19 cellular contexts compared by ENCODE assay signal in genomic region chr4:182827981-182828677, GRCh38.
DNase-seq lines count a peak whose midpoint lies in the region; FAIRE-seq and TF ChIP-seq lines count a peak whose summit lies in the region.
"Had no signal": no experiment of that assay in that cellular context is flagged by ENCODE, and none has a peak within 500 bp of the region (broad histone marks: within the 10 kb centered on the region; RNA-seq: fewer than 3 reads in every experiment).

No MANE protein-coding gene starts in this region.

- H3K36me3 Mint-ChIP-seq in neural progenitor cell, result no peaks in the 10 kb centered on the region
- H3K36me3 Mint-ChIP-seq: CD8-positive, alpha-beta T cell had no signal

- no peak overlapping the region for H2AK5ac ChIP-seq in H1 (ENCODE audit: low read depth, low read length)

- H4K20me1 ChIP-seq in H1 (replicated peaks in 1 of 2; ENCODE audit: control insufficient read depth in 1 of 2, insufficient read depth in 2 of 2, low read length in 2 of 2) (no peaks in the 10 kb centered on the region), neural progenitor cell (ENCODE audit: low read depth) (no peaks in the 10 kb centered on the region), PC-9 (ENCODE audit: insufficient read depth) (no peaks in the 10 kb centered on the region)

- H3K56ac ChIP-seq in H1 (replicated peaks; ENCODE audit: insufficient read length, low read depth, low read length), result no peak overlapping the region

- peaks cover 16% of the 10 kb centered on the region for H3F3A ChIP-seq in neural progenitor cell (ENCODE audit: low read depth)
- no peaks in the 10 kb centered on the region for H3F3A ChIP-seq in PC-9 (ENCODE audit: insufficient read depth, low read depth)

- H3K23ac ChIP-seq in H1 (ENCODE audit: insufficient read length), result no peak overlapping the region

- peak overlapping the region; percentile 64; the same call in 1 of the 2 replicates for H4K8ac ChIP-seq in H1 (ENCODE audit: extremely low read depth, insufficient read depth, low read length)

- H3K4ac ChIP-seq in H1 (replicated peaks; ENCODE audit: insufficient read length, low read depth, low read length), result no peak overlapping the region

- H3K79me2 ChIP-seq in H1 (ENCODE audit: control insufficient read depth in 1 of 2, insufficient read depth in 2 of 2, low read length in 2 of 2) (no peaks in the 10 kb centered on the region), neural progenitor cell (ENCODE audit: low read depth) (no peaks in the 10 kb centered on the region), PC-9 (ENCODE audit: low read depth) (no peaks in the 10 kb centered on the region)

- intact Hi-C loops in PC-9 (cut with micrococcal nuclease; ENCODE audit: unreplicated experiment), result no loop called here

- CTCF ChIA-PET in H1 (lab: Charles Lee; ENCODE audit: partially characterized antibody) (interaction anchor here (1.0 to 2.4 kb wide), 5 partner anchors 8 to 97 kb away, joined by 3 to 13 read pairs (median 4); no protein-coding TSS in a partner anchor), PC-9 (lab: Charles Lee) (no interaction called here)

- peaks cover 44% of the 10 kb centered on the region for H3K4me1 Mint-ChIP-seq in neural progenitor cell

- H3K23me2 ChIP-seq in H1 (ENCODE audit: low read depth, low read length), result no peaks in the 10 kb centered on the region

- H3K4me3 Mint-ChIP-seq in neural progenitor cell, result no peak overlapping the region
- H3K4me3 Mint-ChIP-seq: CD8-positive, alpha-beta T cell had no signal

- no peak overlapping the region for H4K91ac ChIP-seq in H1 (replicated peaks; ENCODE audit: insufficient read length, low read length)

- H2BK120ac ChIP-seq in H1 (replicated peaks; ENCODE audit: low read depth, low read length), result no peak overlapping the region

- TF ChIP-seq POLR2A in H1 (IDR thresholded peaks at IDR 0.05; ENCODE audit: control extremely low read depth in 1 of 2, low read depth in 2 of 2, low read length in 2 of 2), result no peak

- H2AFZ ChIP-seq in H1 (ENCODE audit: low read length) (no peak overlapping the region), neural progenitor cell (replicated peaks) (peak overlapping the region; percentile 10), PC-9 (no peak overlapping the region)
- H2AFZ ChIP-seq: GM23248 had no signal

- H3K9ac ChIP-seq in H1 (replicated peaks in 1 of 4; ENCODE audit: extremely low read depth in 1 of 4, low read depth in 3 of 4, low read length in 3 of 4) (no peak overlapping the region), neural progenitor cell (no peak overlapping the region)
- H3K9ac ChIP-seq: GM23248 had no signal

- H3K27me3 Mint-ChIP-seq in neural progenitor cell (ENCODE audit: insufficient read depth, low read depth), result peaks cover 8% of the 10 kb centered on the region

- H3K27ac ChIP-seq in H1 (ENCODE audit: low read depth, low read length) (no peak overlapping the region), neural progenitor cell (no peak overlapping the region), coronary artery (no peak overlapping the region), PC-9 (no peak overlapping the region)
- H3K27ac ChIP-seq: 22Rv1, GM23248, Peyer's patch, SK-N-MC had no signal

- H3K36me3 ChIP-seq in H1 (ENCODE audit: control insufficient read depth in 2 of 4, insufficient read depth in 4 of 4, low read length in 3 of 4) (no peaks in the 10 kb centered on the region), neural progenitor cell (no peaks in the 10 kb centered on the region), PC-9 (ENCODE audit: low read depth) (no peaks in the 10 kb centered on the region)
- H3K36me3 ChIP-seq: BE2C, Peyer's patch had no signal

- no peak overlapping the region for H3K14ac ChIP-seq in H1 (ENCODE audit: insufficient read length)

- no peak overlapping the region for H4K5ac ChIP-seq in H1 (ENCODE audit: insufficient read length, low read depth, low read length)

- H3K4me2 ChIP-seq in H1 (ENCODE audit: insufficient read depth in 1 of 2, low read depth in 2 of 2, low read length in 2 of 2) (no peak overlapping the region), neural progenitor cell (peak overlapping the region; percentile 24), PC-9 (no peak overlapping the region)

- DNase-seq in DMS79 (lab: John Stamatoyannopoulos, UW) (peak; percentile 11), DMS79 treated with DMSO at 0.1 percent for 48 hours (lab: John Stamatoyannopoulos, UW) (no peak), NCI-H1092 treated with DMSO at 0.1 percent for 48 hours (lab: John Stamatoyannopoulos, UW) (peak; percentile 31), H1 (ENCODE audit: low read depth in 1 of 2, low spot score in 2 of 2) (no peak), neural progenitor cell (ENCODE audit: low spot score) (peak; percentile 70), coronary artery (ENCODE audit: low spot score) (no peak), PC-9 (no peak)
- DNase-seq in NK-92 treated with Interleukin-12 subunit alpha and Interleukin-12 subunit beta, amount 100 ng/mL, for 24 hours (lab: John Stamatoyannopoulos, UW), result no peak
- DNase-seq: BE2C; CD8-positive, alpha-beta T cell; GF-D8; GM23248; NCI-H187 treated with DMSO at 0.1 percent for 48 hours; NCI-H774; Peyer's patch; Right ventricle myocardium superior had no signal

- H3K27ac Mint-ChIP-seq in neural progenitor cell, result peak overlapping the region; percentile 86
- H3K27ac Mint-ChIP-seq: CD8-positive, alpha-beta T cell had no signal

- H2BK5ac ChIP-seq in H1 (ENCODE audit: low read depth, low read length), result no peak overlapping the region

- POLR2A ChIA-PET in H1 (lab: Charles Lee; ENCODE audit: partially characterized antibody), result no interaction called here
- POLR2A ChIA-PET in PC-9 (lab: Charles Lee; ENCODE audit: unreplicated experiment), result no interaction called here

- 83% methylated on average over 19 of the region's 19 CpGs; no CpG with 5 or more reads in 1 of the 2 experiments for WGBS in H1 (ENCODE audit: extremely low coverage in 1 of 2, insufficient coverage in 1 of 2, insufficient read length in 1 of 2, insufficient replicate concordance in 2 of 2, low coverage in 1 of 2, low lambda C conversion rate in 2 of 2, missing lambda C conversion rate in 1 of 2), 2 experiments

- TF ChIP-seq RAD21 in H1 (IDR thresholded peaks at IDR 0.05 in 1 of 2, conservative IDR thresholded peaks at IDR 0.05 in 1 of 2; ENCODE audit: low read depth in 2 of 2, low read length in 2 of 2), result no peak

- H3K9me3 Mint-ChIP-seq in neural progenitor cell, result peaks cover 4% of the 10 kb centered on the region
- H3K9me3 Mint-ChIP-seq: CD8-positive, alpha-beta T cell had no signal

- H2BK15ac ChIP-seq in H1 (ENCODE audit: low read length), result no peak overlapping the region

- no peaks in the 10 kb centered on the region for H3K79me1 ChIP-seq in H1 (ENCODE audit: low read depth, low read length)

- TF ChIP-seq EP300 in H1 (IDR thresholded peaks at IDR 0.05; ENCODE audit: borderline replicate concordance in 1 of 2, low read depth in 2 of 2, low read length in 2 of 2), result no peak

- no peak overlapping the region; the same call in 1 of the 2 replicates for H3K18ac ChIP-seq in H1 (ENCODE audit: extremely low read depth, low read length)

- H3K9me3 ChIP-seq in H1 (ENCODE audit: insufficient read depth in 2 of 2, low read depth in 1 of 2, low read length in 1 of 2), result peaks cover 0 to 6% of the 10 kb centered on the region in 2 experiments; a peak in 2 of 4 replicates
- no peaks in the 10 kb centered on the region for H3K9me3 ChIP-seq in neural progenitor cell (ENCODE audit: low read depth)
- H3K9me3 ChIP-seq in PC-9 (ENCODE audit: insufficient read depth, low read depth), result no peaks in the 10 kb centered on the region
- H3K9me3 ChIP-seq: BE2C, Peyer's patch had no signal

- FAIRE-seq in H1 (lab: Jason Lieb, UNC), result no peak
- FAIRE-seq: K562 had no signal

- H3K9me2 ChIP-seq in PC-9 (ENCODE audit: insufficient read depth), result no peaks in the 10 kb centered on the region

- H3K4me1 ChIP-seq in H1 (replicated peaks in 1 of 4; ENCODE audit: control insufficient read depth in 3 of 4, insufficient read depth in 4 of 4, low read length in 3 of 4) (peaks cover 0 to 8% (median 2%) of the 10 kb centered on the region in 4 experiments; a peak in 4 of 7 replicates), neural progenitor cell (peaks cover 27% of the 10 kb centered on the region), PC-9 (replicated peaks; ENCODE audit: insufficient read depth) (no peaks in the 10 kb centered on the region)
- H3K4me1 ChIP-seq: BE2C, Peyer's patch had no signal

- H2BK12ac ChIP-seq in H1 (ENCODE audit: low read depth, low read length), result no peak overlapping the region

- TF ChIP-seq CTCF in H1 (IDR thresholded peaks at IDR 0.05; ENCODE audit: control extremely low read depth in 1 of 3, insufficient read depth in 1 of 3, low read depth in 1 of 3, low read length in 3 of 3) (no peak), neural progenitor cell (IDR thresholded peaks at IDR 0.05) (no peak), coronary artery (IDR thresholded peaks at IDR 0.05) (no peak), PC-9 (conservative IDR thresholded peaks at IDR 0.05) (no peak)

- H3K27me3 ChIP-seq in H1 (replicated peaks in 1 of 4; ENCODE audit: control insufficient read depth in 3 of 4, extremely low read depth in 1 of 4, insufficient read depth in 3 of 4, low read length in 3 of 4) (no peaks in the 10 kb centered on the region), neural progenitor cell (no peaks in the 10 kb centered on the region), PC-9 (ENCODE audit: insufficient read depth, low read depth) (peaks cover 50% of the 10 kb centered on the region)
- H3K27me3 ChIP-seq: BE2C, Peyer's patch had no signal

- H3K4me3 ChIP-seq in H1 (ENCODE audit: extremely low read depth in 1 of 4, insufficient read depth in 2 of 4, low read depth in 3 of 4, low read length in 4 of 4) (no peak overlapping the region), neural progenitor cell (no peak overlapping the region), coronary artery (no peak overlapping the region), PC-9 (no peak overlapping the region)
- H3K4me3 ChIP-seq: GM23248, K562, Peyer's patch, SK-N-MC had no signal

- no TSS peak for BruUV-seq in PC-9 (replicated peaks; lab: Mats Ljungman, UMichigan)

- H2BK20ac ChIP-seq in H1 (ENCODE audit: low read length), result no peak overlapping the region

TF ChIP-seq in H1, 55 proteins besides CTCF, POLR2A, EP300 and RAD21 (continues in another document):
- TF ChIP-seq KDM5A (IDR thresholded peaks at IDR 0.05; ENCODE audit: low read length) (no peak), ZNF274 (IDR thresholded peaks at IDR 0.05; ENCODE audit: borderline replicate concordance, extremely low read depth, low read length) (no peak), EZH2 (IDR thresholded peaks at IDR 0.05; ENCODE audit: low read depth, low read length, severe bottlenecking) (no peak), NANOG (IDR thresholded peaks at IDR 0.05; ENCODE audit: insufficient read depth, low read depth, low read length, poor library complexity, severe bottlenecking) (no peak), ATF3 (IDR thresholded peaks at IDR 0.05; ENCODE audit: insufficient read depth, low read depth, low read length) (no peak), JUND (IDR thresholded peaks at IDR 0.05; ENCODE audit: low read length) (no peak), BACH1 (IDR thresholded peaks at IDR 0.05; ENCODE audit: low read length) (no peak), CHD2 (IDR thresholded peaks at IDR 0.05; ENCODE audit: low read length) (no peak)

Comparison
In these comparisons a context has a peak if more than half of its experiments do, and no peak if none do; other contexts are left out.
1. DNase-seq: peak in DMS79 (single experiment), NCI-H1092 treated with DMSO at 0.1 percent for 48 hours (single experiment) and neural progenitor cell (single experiment); none in DMS79 treated with DMSO at 0.1 percent for 48 hours (single experiment), H1 (0 of 2), NK-92 treated with Interleukin-12 subunit alpha and Interleukin-12 subunit beta, amount 100 ng/mL, for 24 hours (single experiment), coronary artery (single experiment) and PC-9 (0 of 2).